Comparison of ENCODE assay signal across 15 cellular contexts in the genomic region with DNA sequence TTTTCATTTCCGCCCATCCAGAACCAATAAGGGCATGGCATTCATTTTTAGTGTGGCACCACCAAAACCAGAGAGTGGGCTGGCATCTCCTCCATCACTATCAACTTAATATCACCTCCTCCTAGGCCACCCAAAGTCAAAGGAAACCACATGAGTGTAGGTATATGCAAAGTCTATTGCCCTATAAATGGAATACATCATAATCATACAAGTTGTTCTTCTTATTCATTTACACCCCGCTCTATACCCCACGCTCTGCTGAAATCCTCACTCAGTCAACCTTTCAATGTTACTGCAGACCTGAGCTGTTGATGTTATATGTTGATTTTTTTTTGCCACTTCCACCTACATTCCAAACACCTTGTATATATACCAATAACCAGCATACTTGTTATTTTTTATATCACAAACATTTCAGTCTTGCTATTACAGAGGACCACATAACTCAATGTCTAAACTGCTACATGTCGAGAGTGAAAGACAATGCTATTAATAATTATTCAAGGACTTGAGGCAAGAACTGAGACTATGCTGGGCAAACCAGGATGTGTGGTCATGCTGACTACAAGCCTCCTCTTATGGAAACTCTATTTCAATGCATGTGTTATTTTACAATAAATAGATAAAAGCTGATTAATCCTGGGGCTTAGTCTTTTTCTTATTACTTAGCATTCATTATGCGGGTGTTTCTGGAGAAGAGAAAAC.
DNase-seq lines count a peak whose midpoint lies in the region; ATAC-seq and TF ChIP-seq lines count a peak whose summit lies in the region.
"Had no signal": no experiment of that assay in that cellular context is flagged by ENCODE, and none has a peak within 500 bp of the region (broad histone marks: within the 10 kb centered on the region; RNA-seq: fewer than 3 reads in every experiment).

No MANE protein-coding gene starts in this region.

- peak; percentile 55 for ATAC-seq in stimulated activated naive CD8-positive, alpha-beta T cell treated with anti-CD3 and anti-CD28 coated beads, Interleukin-15, Interleukin-2, amounts not matched to agents 100 U/mL and 50 U/mL, for 24 hours
- ATAC-seq in stimulated activated naive CD8-positive, alpha-beta T cell treated with anti-CD3 and anti-CD28 coated beads, Interleukin-15, amount 100 ng/mL, for 72 hours: no peak
- ATAC-seq in HG02678 (IDR thresholded peaks at IDR 0.05; ENCODE audit: unreplicated experiment) (peak; percentile 89), HG03460 (IDR thresholded peaks at IDR 0.05; ENCODE audit: unreplicated experiment) (peak; percentile 98)
- ATAC-seq in activated CD8-positive, alpha-beta T cell treated with anti-CD3 and anti-CD28 coated beads for 36 hours: no peak
- ATAC-seq: A549, gastrocnemius medialis had no signal

- H3K4me1 Mint-ChIP-seq in stimulated activated naive CD8-positive, alpha-beta T cell treated with anti-CD3 and anti-CD28 coated beads, Interleukin-15, amount 100 ng/mL, for 72 hours: no peaks in the 10 kb centered on the region
- peaks cover 2% of the 10 kb centered on the region for H3K4me1 Mint-ChIP-seq in activated CD8-positive, alpha-beta T cell treated with anti-CD3 and anti-CD28 coated beads for 36 hours (ENCODE audit: low read depth)
- H3K4me1 Mint-ChIP-seq: central memory CD8-positive, alpha-beta T cell had no signal

- intact Hi-C loops in activated CD8-positive, alpha-beta T cell treated with anti-CD3 and anti-CD28 coated beads for 36 hours (cut with micrococcal nuclease): no loop called here

- CTCF ChIA-PET in activated CD8-positive, alpha-beta T cell treated with anti-CD3 and anti-CD28 coated beads for 36 hours (lab: Charles Lee): no interaction called here

- POLR2A ChIA-PET in activated CD8-positive, alpha-beta T cell treated with anti-CD3 and anti-CD28 coated beads for 36 hours (lab: Charles Lee): no interaction called here

- H3K36me3 Mint-ChIP-seq in activated CD8-positive, alpha-beta T cell treated with anti-CD3 and anti-CD28 coated beads for 36 hours (ENCODE audit: low read depth): no peaks in the 10 kb centered on the region
- H3K36me3 Mint-ChIP-seq: activated naive CD8-positive, alpha-beta T cell had no signal

- H3K27me3 Mint-ChIP-seq in stimulated activated naive CD8-positive, alpha-beta T cell treated with anti-CD3 and anti-CD28 coated beads, Interleukin-15, amount 100 ng/mL, for 72 hours: no peaks in the 10 kb centered on the region
- no peaks in the 10 kb centered on the region for H3K27me3 Mint-ChIP-seq in activated CD8-positive, alpha-beta T cell treated with anti-CD3 and anti-CD28 coated beads for 36 hours
- H3K27me3 Mint-ChIP-seq: activated naive CD8-positive, alpha-beta T cell; central memory CD8-positive, alpha-beta T cell had no signal

- TF ChIP-seq CTCF in activated CD8-positive, alpha-beta T cell treated with anti-CD3 and anti-CD28 coated beads for 36 hours (IDR thresholded peaks at IDR 0.05): no peak

- no peak overlapping the region for H3K27ac Mint-ChIP-seq in stimulated activated naive CD8-positive, alpha-beta T cell treated with anti-CD3 and anti-CD28 coated beads, Interleukin-15, amount 100 ng/mL, for 72 hours
- H3K27ac Mint-ChIP-seq in activated CD8-positive, alpha-beta T cell treated with anti-CD3 and anti-CD28 coated beads for 36 hours: no peak overlapping the region
- H3K27ac Mint-ChIP-seq: activated naive CD8-positive, alpha-beta T cell had no signal

- H3K9me3 Mint-ChIP-seq in stimulated activated naive CD8-positive, alpha-beta T cell treated with anti-CD3 and anti-CD28 coated beads, Interleukin-15, amount 100 ng/mL, for 72 hours: peaks cover 0 to 5% of the 10 kb centered on the region in 2 donors
- no peaks in the 10 kb centered on the region for H3K9me3 Mint-ChIP-seq in activated CD8-positive, alpha-beta T cell treated with anti-CD3 and anti-CD28 coated beads for 36 hours
- H3K9me3 Mint-ChIP-seq: central memory CD8-positive, alpha-beta T cell had no signal

- DNase-seq in stimulated activated naive CD8-positive, alpha-beta T cell treated with anti-CD3 and anti-CD28 coated beads, Interleukin-15, Interleukin-2, amounts not matched to agents 100 U/mL and 50 U/mL, for 24 hours: no peak
- no peak for DNase-seq in stimulated activated naive CD8-positive, alpha-beta T cell treated with anti-CD3 and anti-CD28 coated beads, Interleukin-15, amount 100 ng/mL, for 72 hours
- DNase-seq in NCI-H1436 (lab: John Stamatoyannopoulos, UW): no peak
- no peak for DNase-seq in activated CD8-positive, alpha-beta T cell treated with anti-CD3 and anti-CD28 coated beads for 36 hours
- DNase-seq in stimulated activated CD4-positive, alpha-beta T cell treated with anti-CD3 and anti-CD28 coated beads, Interleukin-2, amount 100 ng/mL, for 24 hours: no peak
- DNase-seq in EL: no peak
- DNase-seq: Caco-2, gastrocnemius medialis, SK-N-SH, testis had no signal

- H3K4me3 Mint-ChIP-seq in stimulated activated naive CD8-positive, alpha-beta T cell treated with anti-CD3 and anti-CD28 coated beads, Interleukin-15, amount 100 ng/mL, for 72 hours: no peak overlapping the region
- H3K4me3 Mint-ChIP-seq in activated CD8-positive, alpha-beta T cell treated with anti-CD3 and anti-CD28 coated beads for 36 hours: no peak overlapping the region
- H3K4me3 Mint-ChIP-seq: activated naive CD8-positive, alpha-beta T cell; central memory CD8-positive, alpha-beta T cell had no signal

Comparison
In these comparisons a context has a peak if more than half of its experiments do, and no peak if none do; other contexts are left out.
1. ATAC-seq: peak in stimulated activated naive CD8-positive, alpha-beta T cell treated with anti-CD3 and anti-CD28 coated beads, Interleukin-15, Interleukin-2, amounts not matched to agents 100 U/mL and 50 U/mL, for 24 hours (single experiment), HG02678 (single experiment) and HG03460 (single experiment); none in stimulated activated naive CD8-positive, alpha-beta T cell treated with anti-CD3 and anti-CD28 coated beads, Interleukin-15, amount 100 ng/mL, for 72 hours (single experiment) and activated CD8-positive, alpha-beta T cell treated with anti-CD3 and anti-CD28 coated beads for 36 hours (single experiment).